In genomic region chr2:175890636-175891242, GRCh38 we compare ENCODE assay signal across 11 cellular contexts.
"Had no signal": no experiment of that assay in that cellular context is flagged by ENCODE, and none has a peak within 500 bp of the region (broad histone marks: within the 10 kb centered on the region; RNA-seq: fewer than 3 reads in every experiment).

No MANE protein-coding gene starts in this region.

- ATAC-seq: activated CD4-positive, alpha-beta T cell treated with anti-CD3 and anti-CD28 coated beads for 36 hours; activated CD8-positive, alpha-beta memory T cell treated with anti-CD3 and anti-CD28 coated beads, Interleukin-2, amount 10 ng/mL, durations not matched to agents 7 days and 5 days; stimulated activated effector memory CD8-positive, alpha-beta T cell treated with anti-CD3 and anti-CD28 coated beads, Interleukin-12 subunit alpha, Interleukin-12 subunit beta, amount 100 ng/mL, for 72 hours had no signal

- DNase-seq: activated CD4-positive, alpha-beta memory T cell treated with anti-CD3 and anti-CD28 coated beads for 36 hours; activated CD4-positive, alpha-beta T cell treated with anti-CD3 and anti-CD28 coated beads for 36 hours; activated CD8-positive, alpha-beta memory T cell treated with anti-CD3 and anti-CD28 coated beads, Interleukin-2, amount 10 ng/mL, durations not matched to agents 7 days and 5 days; activated effector memory CD4-positive, alpha-beta T cell treated with Interleukin-2 at 50 U/mL for 16 hours; activated T-cell treated with anti-CD3 and anti-CD28 coated beads, Interleukin-2, amount 50 U/mL, for 1 hour; adrenal gland; hypothalamus; stimulated activated CD4-positive, alpha-beta T cell treated with anti-CD3 and anti-CD28 coated beads, Interleukin-12 subunit alpha, Interleukin-12 subunit beta, amount 100 ng/mL, for 4 hours; T-helper 1 cell; WERI-Rb-1 had no signal
